Comparison of ENCODE assay signal across 12 cellular contexts in genomic region chr17:4953461-4953961, GRCh38. TPM values are rescaled to one million over a fixed set of nuclear protein-coding genes. Genes with fewer than 3 reads are reported as not detected.
A peak's percentile ranks its signal among the peaks of the same experiment; 100 is the strongest.
DNase-seq lines count a peak whose midpoint lies in the region; ATAC-seq and TF ChIP-seq lines count a peak whose summit lies in the region.
"Had no signal": no experiment of that assay in that cellular context is flagged by ENCODE, and none has a peak within 500 bp of the region (broad histone marks: within the 10 kb centered on the region; RNA-seq: fewer than 3 reads in every experiment).

No MANE protein-coding gene starts in this region.

- TF ChIP-seq CTCF in fibroblast of the aortic adventitia (IDR thresholded peaks at IDR 0.05; ENCODE audit: insufficient read depth, low read length) (no peak), MM.1S (IDR thresholded peaks at IDR 0.05; ENCODE audit: low read length) (no peak)

- H3K27me3 Mint-ChIP-seq in naive thymus-derived CD4-positive, alpha-beta T cell, result no peaks in the 10 kb centered on the region
- H3K27me3 Mint-ChIP-seq: activated T-helper 17 cell treated with anti-CD3 and anti-CD28 coated beads, Interleukin-2, amount 50 U/mL, for 72 hours had no signal

- H3F3A ChIP-seq in MM.1S (ENCODE audit: insufficient read depth, low read length), result peaks cover 18% of the 10 kb centered on the region

- H4K20me1 ChIP-seq in MM.1S (ENCODE audit: insufficient read depth, low read length), result no peaks in the 10 kb centered on the region

- peak overlapping the region; percentile 96 for H3K4me3 ChIP-seq in SJCRH30
- H3K4me3 ChIP-seq in fibroblast of the aortic adventitia (ENCODE audit: low read depth, low read length), result no peak overlapping the region
- H3K4me3 ChIP-seq in skeletal muscle satellite cell (ENCODE audit: low read length), result peak overlapping the region; percentile 48
- H3K4me3 ChIP-seq in naive thymus-derived CD4-positive, alpha-beta T cell (ENCODE audit: low read length), result no peak overlapping the region
- H3K4me3 ChIP-seq in MM.1S (ENCODE audit: low read length), result no peak overlapping the region
- H3K4me3 ChIP-seq: lower lobe of right lung, vagina had no signal

- H3K4me1 ChIP-seq in SJCRH30 (peaks cover 18% of the 10 kb centered on the region), skeletal muscle satellite cell (ENCODE audit: control insufficient read depth, insufficient read depth, low read length) (peaks cover 40% of the 10 kb centered on the region), MM.1S (ENCODE audit: low read length) (peaks cover 14% of the 10 kb centered on the region; the same call in 1 of the 2 replicates)
- H3K4me1 ChIP-seq in naive thymus-derived CD4-positive, alpha-beta T cell (ENCODE audit: control insufficient read depth in 2 of 2, insufficient read depth in 2 of 2, low read length in 2 of 2), result peaks cover 7% of the 10 kb centered on the region in 2 donors

- H3K4me2 ChIP-seq in skeletal muscle satellite cell (ENCODE audit: low read length), result peak overlapping the region; percentile 75
- H3K4me2 ChIP-seq in MM.1S (ENCODE audit: low read depth, low read length), result no peak overlapping the region

- peaks cover 6% of the 10 kb centered on the region; the same call in 1 of the 2 replicates for H3K79me2 ChIP-seq in MM.1S (ENCODE audit: low read length)

- intact Hi-C loops in naive thymus-derived CD4-positive, alpha-beta T cell (cut with micrococcal nuclease), result no loop called here

- H3K4me1 Mint-ChIP-seq in naive thymus-derived CD4-positive, alpha-beta T cell, result peaks cover 12 to 36% (median 24%) of the 10 kb centered on the region in 7 donors

- no peaks in the 10 kb centered on the region for H3K9me3 Mint-ChIP-seq in naive thymus-derived CD4-positive, alpha-beta T cell
- H3K9me3 Mint-ChIP-seq: activated T-helper 17 cell treated with anti-CD3 and anti-CD28 coated beads, Interleukin-2, amount 50 U/mL, for 72 hours had no signal

- POLR2A ChIA-PET in naive thymus-derived CD4-positive, alpha-beta T cell (lab: Charles Lee), result interaction anchor here (1.0 to 13.0 kb wide), 6 partner anchors 8 to 44 kb away, joined by 3 to 278 read pairs (median 4); partner anchors contain the start of genes INCA1, KIF1C, RNF167 and SLC25A11

- CTCF ChIA-PET in naive thymus-derived CD4-positive, alpha-beta T cell (lab: Charles Lee), result interaction anchor here (0.7 to 1.3 kb wide), 2 partner anchors 45 to 179 kb away, joined by 3 to 5 read pairs; no protein-coding TSS in a partner anchor

- H2AFZ ChIP-seq in MM.1S (ENCODE audit: low read length), result no peak overlapping the region

- H3K27ac Mint-ChIP-seq in naive thymus-derived CD4-positive, alpha-beta T cell, result no peak overlapping the region
- H3K27ac Mint-ChIP-seq: activated T-helper 17 cell treated with anti-CD3 and anti-CD28 coated beads, Interleukin-2, amount 50 U/mL, for 72 hours had no signal

- H3K9me2 ChIP-seq in MM.1S (replicated peaks; ENCODE audit: insufficient read depth, low read length), result no peaks in the 10 kb centered on the region

- ATAC-seq in HG03520 (IDR thresholded peaks at IDR 0.05; ENCODE audit: unreplicated experiment), result no peak
- no peak for ATAC-seq in naive thymus-derived CD4-positive, alpha-beta T cell
- ATAC-seq in GM18870 (IDR thresholded peaks at IDR 0.05; ENCODE audit: unreplicated experiment), result no peak
- ATAC-seq: activated T-helper 17 cell treated with anti-CD3 and anti-CD28 coated beads, Interleukin-2, amount 50 U/mL, for 72 hours; lower lobe of right lung had no signal

- peaks cover 0 to 5% (median 0%) of the 10 kb centered on the region in 5 donors for H3K36me3 Mint-ChIP-seq in naive thymus-derived CD4-positive, alpha-beta T cell

- peak overlapping the region; percentile 74 for H3K27ac ChIP-seq in SJCRH30
- H3K27ac ChIP-seq in naive thymus-derived CD4-positive, alpha-beta T cell (ENCODE audit: low read depth, low read length), result no peak overlapping the region
- H3K27ac ChIP-seq in MM.1S (ENCODE audit: low read length), result no peak overlapping the region
- H3K27ac ChIP-seq: lower lobe of right lung, vagina had no signal

- H3K36me3 ChIP-seq in SJCRH30, result peaks cover 7% of the 10 kb centered on the region
- H3K36me3 ChIP-seq in skeletal muscle satellite cell (ENCODE audit: insufficient read depth, low read length), result no peaks in the 10 kb centered on the region
- no peaks in the 10 kb centered on the region for H3K36me3 ChIP-seq in naive thymus-derived CD4-positive, alpha-beta T cell (ENCODE audit: control insufficient read depth in 2 of 3, insufficient read depth in 3 of 3, low read length in 3 of 3)
- no peaks in the 10 kb centered on the region for H3K36me3 ChIP-seq in MM.1S (replicated peaks; ENCODE audit: insufficient read depth, low read length)

- H3K4me3 Mint-ChIP-seq in naive thymus-derived CD4-positive, alpha-beta T cell, result no peak overlapping the region
- H3K4me3 Mint-ChIP-seq: activated T-helper 17 cell treated with anti-CD3 and anti-CD28 coated beads, Interleukin-2, amount 50 U/mL, for 72 hours had no signal

- peak overlapping the region; percentile 64 for H3K9ac ChIP-seq in skeletal muscle satellite cell (ENCODE audit: low read depth, low read length)
- no peak overlapping the region for H3K9ac ChIP-seq in MM.1S (ENCODE audit: low read length)

- H3K27me3 ChIP-seq in SJCRH30 (no peaks in the 10 kb centered on the region), skeletal muscle satellite cell (ENCODE audit: control insufficient read depth, insufficient read depth, low read length) (no peaks in the 10 kb centered on the region), MM.1S (replicated peaks; ENCODE audit: insufficient read depth, low read length) (no peaks in the 10 kb centered on the region)
- H3K27me3 ChIP-seq in naive thymus-derived CD4-positive, alpha-beta T cell (ENCODE audit: control insufficient read depth in 2 of 2, insufficient read depth in 2 of 2, low read length in 2 of 2), result no peaks in the 10 kb centered on the region
- H3K27me3 ChIP-seq: vagina had no signal

- DNase-seq in GM03348 (ENCODE audit: low spot score), result peak; percentile 81
- peak; percentile 58 to 61 for DNase-seq in SJCRH30
- peak; percentile 62 for DNase-seq in fibroblast of the aortic adventitia (ENCODE audit: low read depth)
- DNase-seq in naive thymus-derived CD4-positive, alpha-beta T cell, result no peak
- no peak for DNase-seq in MM.1S
- DNase-seq: activated CD4-positive, alpha-beta T cell treated with anti-CD3 and anti-CD28 coated beads for 48 hours; lower lobe of right lung had no signal

- H3K9me3 ChIP-seq in SJCRH30 (replicated peaks) (no peaks in the 10 kb centered on the region), skeletal muscle satellite cell (replicated peaks; ENCODE audit: low read length) (no peaks in the 10 kb centered on the region), MM.1S (replicated peaks; ENCODE audit: insufficient read depth, low read length) (no peaks in the 10 kb centered on the region)
- no peaks in the 10 kb centered on the region for H3K9me3 ChIP-seq in naive thymus-derived CD4-positive, alpha-beta T cell (ENCODE audit: control insufficient read depth in 2 of 3, low read length in 3 of 3)
- H3K9me3 ChIP-seq: lower lobe of right lung, vagina had no signal

RNA-seq across cellular contexts. Expression of gene ENO3, which starts 2.6 kb away (rescaled TPM):
- total RNA-seq in SJCRH30 (2014; rRNA removed; shearing (Covaris generic)), result 124 and 129 TPM in 2 replicates
- total RNA-seq in fibroblast of the aortic adventitia (ENCODE audit: low replicate concordance), result 2.8 and 4.7 TPM in 2 replicates
- total RNA-seq in skeletal muscle satellite cell (2012; rRNA removed), result 2.5 and 37.8 TPM in 2 replicates
- 10 to 100 TPM; 21.5 to 56.3 (median 31.8) TPM for total RNA-seq in naive thymus-derived CD4-positive, alpha-beta T cell
- polyA plus RNA-seq in naive thymus-derived CD4-positive, alpha-beta T cell, result 1 to 10 TPM in 1 of 2 donors, under 1 TPM in 1; 0.87 to 1.8 TPM

RNA-seq across cellular contexts. Expression of gene PFN1, which starts 5.2 kb away (rescaled TPM):
- 1,061 and 1,115 TPM in 2 replicates for total RNA-seq in SJCRH30 (2014; rRNA removed; shearing (Covaris generic))
- total RNA-seq in fibroblast of the aortic adventitia (ENCODE audit: low replicate concordance), result 507 and 514 TPM in 2 replicates
- 636 and 820 TPM in 2 replicates for total RNA-seq in skeletal muscle satellite cell (2012; rRNA removed)
- 1,000 to 10,000 TPM in 1 of 5 experiments, 100 to 1,000 TPM in 4; 430 to 2,132 (median 445) TPM for total RNA-seq in naive thymus-derived CD4-positive, alpha-beta T cell
- 1,000 to 10,000 TPM; 1,617 to 1,727 TPM for polyA plus RNA-seq in naive thymus-derived CD4-positive, alpha-beta T cell

RNA-seq across cellular contexts. Expression of gene RNF167, which starts 13.4 kb away (rescaled TPM):
- 35.7 and 38.7 TPM in 2 replicates for total RNA-seq in SJCRH30 (2014; rRNA removed; shearing (Covaris generic))
- total RNA-seq in fibroblast of the aortic adventitia (ENCODE audit: low replicate concordance), result 17.2 and 26.4 TPM in 2 replicates
- 23.6 and 36.0 TPM in 2 replicates for total RNA-seq in skeletal muscle satellite cell (2012; rRNA removed)
- 100 to 1,000 TPM in 4 of 5 experiments, 10 to 100 TPM in 1; 97.3 to 248 (median 148) TPM for total RNA-seq in naive thymus-derived CD4-positive, alpha-beta T cell
- 10 to 100 TPM; 25.3 to 28.0 TPM for polyA plus RNA-seq in naive thymus-derived CD4-positive, alpha-beta T cell

RNA-seq across cellular contexts. Expression of gene SLC25A11, which starts 13.7 kb away (rescaled TPM):
- 43.9 and 45.3 TPM in 2 replicates for total RNA-seq in SJCRH30 (2014; rRNA removed; shearing (Covaris generic))
- total RNA-seq in fibroblast of the aortic adventitia (ENCODE audit: low replicate concordance), result 28.3 and 49.9 TPM in 2 replicates
- total RNA-seq in skeletal muscle satellite cell (2012; rRNA removed), result 49.2 and 64.9 TPM in 2 replicates
- total RNA-seq in naive thymus-derived CD4-positive, alpha-beta T cell, result 10 to 100 TPM; 27.0 to 82.6 (median 44.1) TPM
- polyA plus RNA-seq in naive thymus-derived CD4-positive, alpha-beta T cell, result 10 to 100 TPM; 57.8 to 86.8 TPM

RNA-seq across cellular contexts. Expression of gene SPAG7, which starts 14.1 kb away (rescaled TPM):
- total RNA-seq in SJCRH30 (2014; rRNA removed; shearing (Covaris generic)), result 36.8 and 39.1 TPM in 2 replicates
- total RNA-seq in fibroblast of the aortic adventitia (ENCODE audit: low replicate concordance), result 29.2 and 59.5 TPM in 2 replicates
- 24.6 and 29.5 TPM in 2 replicates for total RNA-seq in skeletal muscle satellite cell (2012; rRNA removed)
- total RNA-seq in naive thymus-derived CD4-positive, alpha-beta T cell, result 10 to 100 TPM; 41.6 to 59.6 (median 42.6) TPM
- polyA plus RNA-seq in naive thymus-derived CD4-positive, alpha-beta T cell, result 100 to 1,000 TPM in 1 of 2 donors, 10 to 100 TPM in 1; 96.9 to 119 TPM

Comparison
In these comparisons a context has a peak if more than half of its experiments do, and no peak if none do; other contexts are left out.
1. DNase-seq: peak in GM03348 (single experiment), SJCRH30 (2 of 2) and fibroblast of the aortic adventitia (single experiment); none in naive thymus-derived CD4-positive, alpha-beta T cell (0 of 9) and MM.1S (single experiment).
2. H3K4me3 ChIP-seq: peak in SJCRH30 (single experiment) and skeletal muscle satellite cell (single experiment); none in fibroblast of the aortic adventitia (single experiment), naive thymus-derived CD4-positive, alpha-beta T cell (single experiment) and MM.1S (single experiment).